Comparison of ENCODE assay signal across 1 cellular context in the genomic region with DNA sequence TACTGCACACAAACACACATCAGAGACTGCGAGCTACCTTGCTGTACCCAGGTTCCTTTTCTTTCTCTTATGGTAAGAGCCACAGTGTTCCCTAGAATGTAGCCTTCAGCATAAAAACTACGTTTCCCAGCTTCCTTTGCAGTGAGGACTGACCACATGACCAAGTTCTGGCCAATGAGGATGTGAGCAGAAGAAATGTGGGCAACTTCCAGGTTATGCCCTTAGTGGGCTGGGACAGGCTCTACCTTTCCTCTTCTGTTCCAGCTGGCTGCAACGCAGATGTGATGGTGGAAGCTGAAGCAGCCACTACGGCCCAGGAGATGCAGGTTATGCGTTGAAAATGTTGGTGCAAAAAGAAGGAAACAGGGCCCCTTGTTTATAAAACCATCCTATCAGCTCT.
TF ChIP-seq lines count a peak whose summit lies in the region.

No MANE protein-coding gene starts in this region.

TF ChIP-seq in endothelial cell of umbilical vein, 7 proteins besides CTCF, POLR2A, EP300 and RAD21 (continued from another document):
- TF ChIP-seq POLR2AphosphoS5 (IDR thresholded peaks at IDR 0.05; ENCODE audit: insufficient read depth, low read depth, low read length), result no peak
